In the genomic region with DNA sequence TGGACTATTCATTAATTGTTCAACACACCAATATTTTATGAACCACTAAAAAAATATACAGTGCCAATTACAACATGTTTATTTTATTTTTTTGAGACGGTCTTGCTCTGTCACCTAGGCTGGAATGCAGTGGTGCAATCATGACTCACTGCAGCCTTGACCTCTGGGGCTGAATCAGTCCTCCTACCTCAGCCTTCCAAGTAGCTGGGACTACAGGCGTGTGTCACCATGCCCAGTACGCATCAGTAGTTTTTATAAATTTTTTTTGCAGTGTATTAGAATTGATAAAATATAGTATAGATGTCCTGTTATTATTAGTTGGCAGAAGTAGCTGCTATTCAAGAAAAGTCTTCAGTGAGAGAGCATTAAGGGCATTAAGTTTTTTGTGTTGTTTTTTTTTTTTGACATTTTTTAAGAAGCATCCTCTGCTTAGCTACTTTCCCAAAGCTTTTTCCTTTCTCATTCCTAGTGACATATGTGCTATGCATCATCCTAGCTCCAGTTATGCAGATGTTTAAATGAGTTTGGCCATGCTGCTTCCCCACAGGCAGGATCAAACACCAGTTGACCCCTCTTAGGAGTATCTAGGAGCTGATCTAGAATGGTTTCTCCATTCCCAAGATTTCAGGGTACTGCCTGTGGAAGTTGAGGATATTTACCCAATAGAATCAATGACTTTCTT, we compare ENCODE assay signal across 8 cellular contexts. TPM values are rescaled to one million over a fixed set of nuclear protein-coding genes. Genes with fewer than 3 reads are reported as not detected.
DNase-seq lines count a peak whose midpoint lies in the region; ATAC-seq, FAIRE-seq and TF ChIP-seq lines count a peak whose summit lies in the region.
"Not testable (repeated sequence)": the region's sequence is repeated elsewhere in the genome, so short reads cannot be mapped to it uniquely, and the experiment has no call there.

No MANE protein-coding gene starts in this region.

- TF ChIP-seq CTCF in BJ (IDR thresholded peaks at IDR 0.05; ENCODE audit: insufficient read depth, low read depth, low read length); HFFc6 (IDR thresholded peaks at IDR 0.05); PC-3 (conservative IDR thresholded peaks at IDR 0.05; ENCODE audit: low read depth, low read length); endothelial cell of umbilical vein (IDR thresholded peaks at IDR 0.05; ENCODE audit: extremely low read depth in 1 of 2, insufficient read depth in 1 of 2, low read depth in 1 of 2, low read length in 2 of 2); right atrium auricular region (IDR thresholded peaks at IDR 0.05); tibial artery (IDR thresholded peaks at IDR 0.05): not testable (repeated sequence)

- H3K79me2 ChIP-seq in PC-3 (ENCODE audit: low read length); endothelial cell of umbilical vein (ENCODE audit: control insufficient read depth, insufficient read depth, low read length): not testable (repeated sequence)

- not testable (repeated sequence) for H3K27me3 Mint-ChIP-seq in HFFc6 (ENCODE audit: insufficient read depth)

- DNase-seq in BJ (ENCODE audit: low read depth) (peak; percentile 72), HFFc6 (peak; percentile 95), PC-3 (peak; percentile 82), amniotic epithelial cell (ENCODE audit: low read depth) (peak; percentile 87), endothelial cell of umbilical vein (ENCODE audit: low read depth, low spot score) (peak; percentile 72), right atrium auricular region (ENCODE audit: low spot score) (peak; percentile 61), non-pigmented ciliary epithelial cell (ENCODE audit: low read depth) (peak; percentile 70), tibial artery (peak; percentile 64 to 74)

- intact Hi-C loops in PC-3 (cut with micrococcal nuclease); endothelial cell of umbilical vein (cut with micrococcal nuclease); tibial artery (cut with DNase I; ENCODE audit: low total_unique reads): not testable (repeated sequence)

- peak; percentile 100 for ATAC-seq in PC-3

- not testable (repeated sequence) for H3K27me3 ChIP-seq in BJ (ENCODE audit: control insufficient read depth, insufficient read depth, low read length); PC-3 (ENCODE audit: low read length); endothelial cell of umbilical vein (ENCODE audit: control insufficient read depth in 2 of 2, insufficient read depth in 2 of 2, low read length in 2 of 2); right atrium auricular region; tibial artery

- not testable (repeated sequence) for H3K9ac ChIP-seq in PC-3 (ENCODE audit: low read length); endothelial cell of umbilical vein (replicated peaks; ENCODE audit: extremely low read depth, insufficient read depth, low read length)

- POLR2A ChIA-PET in BJ (lab: Charles Lee) (interaction anchor here (0.6 kb wide), 2 partner anchors 35 to 56 kb away, joined by 5 to 7 read pairs; no protein-coding TSS in a partner anchor), endothelial cell of umbilical vein (lab: Charles Lee) (interaction anchor here (0.8 kb wide), 1 partner anchor 94 kb away, joined by 4 read pairs; a partner anchor contains a TSS)
- POLR2A ChIA-PET in PC-3 (lab: Charles Lee; ENCODE audit: unreplicated experiment) = not testable (repeated sequence)

- dilution Hi-C loops in endothelial cell of umbilical vein (cut with MboI; ENCODE audit: extremely low pct_ligation_motif_present, low sequenced_read_pairs) = not testable (repeated sequence)

- not testable (repeated sequence) for H3K36me3 ChIP-seq in BJ (ENCODE audit: control insufficient read depth, insufficient read depth, low read length); PC-3 (ENCODE audit: low read depth, low read length); endothelial cell of umbilical vein (ENCODE audit: control insufficient read depth in 2 of 2, extremely low read depth in 1 of 2, insufficient read depth in 2 of 2, low read length in 2 of 2); right atrium auricular region
- peaks cover 0 to 10% (median 4%) of the 10 kb centered on the region in 3 donors for H3K36me3 ChIP-seq in tibial artery

- H3K4me3 ChIP-seq in BJ (ENCODE audit: low read depth, low read length); PC-3 (ENCODE audit: low read length); endothelial cell of umbilical vein (replicated peaks in 1 of 3; ENCODE audit: insufficient read depth in 1 of 3, low read depth in 1 of 3, low read length in 3 of 3); right atrium auricular region; tibial artery: not testable (repeated sequence)

- not testable (repeated sequence) for TF ChIP-seq POLR2A in endothelial cell of umbilical vein (IDR thresholded peaks at IDR 0.05; ENCODE audit: low read depth, low read length)

- H3K9me3 ChIP-seq in PC-3 (ENCODE audit: low read length); endothelial cell of umbilical vein (replicated peaks; ENCODE audit: control insufficient read depth, insufficient read depth, low read length); right atrium auricular region; tibial artery: not testable (repeated sequence)

- not testable (repeated sequence) for H3K9me3 Mint-ChIP-seq in HFFc6

- not testable (repeated sequence) for H3K9me1 ChIP-seq in endothelial cell of umbilical vein (replicated peaks; ENCODE audit: control insufficient read depth, extremely low read depth, insufficient read depth, low read length)

- not testable (repeated sequence) for BruUV-seq in PC-3 (replicated peaks; lab: Mats Ljungman, UMichigan); endothelial cell of umbilical vein (replicated peaks; lab: Mats Ljungman, UMichigan)

- H3K27ac Mint-ChIP-seq in HFFc6 = peak overlapping the region; percentile 91

- CTCF ChIA-PET in BJ (lab: Yijun Ruan, JAX); PC-3 (lab: Charles Lee): not testable (repeated sequence)
- CTCF ChIA-PET in endothelial cell of umbilical vein (lab: Charles Lee) = interaction anchor here (1.2 to 1.4 kb wide), 4 partner anchors 35 to 1956 kb away, joined by 3 to 5 read pairs (median 4); no protein-coding TSS in a partner anchor

- H3F3A ChIP-seq in PC-3 (ENCODE audit: low read length, unreplicated experiment) = not testable (repeated sequence)

- H3K4me1 Mint-ChIP-seq in HFFc6 (ENCODE audit: low read depth) = peaks cover 21% of the 10 kb centered on the region

- H2AFZ ChIP-seq in PC-3 (ENCODE audit: low read length); endothelial cell of umbilical vein (ENCODE audit: low read depth, low read length): not testable (repeated sequence)

- not testable (repeated sequence) for H4K20me1 ChIP-seq in PC-3 (ENCODE audit: low read length); endothelial cell of umbilical vein (replicated peaks; ENCODE audit: control insufficient read depth, extremely low read depth, insufficient read depth, low read length)

- peak overlapping the region; percentile 38 for H3K27ac ChIP-seq in PC-3 (ENCODE audit: low read length)
- peak overlapping the region; percentile 37 for H3K27ac ChIP-seq in endothelial cell of umbilical vein (ENCODE audit: insufficient read depth, low read depth, low read length)
- not testable (repeated sequence) for H3K27ac ChIP-seq in right atrium auricular region, tibial artery

- H3K4me2 ChIP-seq in PC-3 (ENCODE audit: low read length) = 0 out of 2 replicates have a peak overlapping the region, but pooled peaks have one; percentile 16
- H3K4me2 ChIP-seq in endothelial cell of umbilical vein (ENCODE audit: insufficient read depth, low read length) = not testable (repeated sequence)

- H3K9me2 ChIP-seq in PC-3 (replicated peaks; ENCODE audit: low read length) = not testable (repeated sequence)

- H3K4me3 Mint-ChIP-seq in HFFc6 = peak overlapping the region; percentile 41; the same call in 1 of the 2 replicates

- FAIRE-seq in endothelial cell of umbilical vein (lab: Jason Lieb, UNC) = peak; percentile 91

- H3K36me3 Mint-ChIP-seq in HFFc6 (ENCODE audit: low read depth) = not testable (repeated sequence)

- not testable (repeated sequence) for H3K4me1 ChIP-seq in PC-3 (ENCODE audit: insufficient read depth, low read length); endothelial cell of umbilical vein (ENCODE audit: control insufficient read depth, extremely low read depth, insufficient read depth, low read length); right atrium auricular region; tibial artery

TF ChIP-seq in endothelial cell of umbilical vein, 7 proteins besides CTCF, POLR2A, EP300 and RAD21:
- peak; percentile 94 for TF ChIP-seq FOS (IDR thresholded peaks at IDR 0.05; ENCODE audit: borderline replicate concordance, insufficient read depth, low read length)
- TF ChIP-seq POLR2AphosphoS5 (IDR thresholded peaks at IDR 0.05; ENCODE audit: insufficient read depth, low read depth, low read length) = peak; percentile 60
- TF ChIP-seq JUN (IDR thresholded peaks at IDR 0.05; ENCODE audit: borderline replicate concordance, insufficient read depth, insufficient read length, low read depth) = peak; percentile 77
TF ChIP-seq in endothelial cell of umbilical vein: peak in this region for 3; not testable (repeated sequence) for 4.

RNA-seq across cellular contexts. Expression of a gene that starts 35.5 kb away (rescaled TPM):
- polyA plus RNA-seq in BJ (2011; rRNA removed) (0.54 and 1.5 TPM in 2 replicates), endothelial cell of umbilical vein (0.16 and 0.28 TPM in 2 replicates)
- 0.77 and 1.6 TPM in 2 replicates for polyA minus RNA-seq in BJ (2011; rRNA and poly(A)+ RNA removed)
- total RNA-seq in HFFc6 (2021; fragmentation: NEBNext Ultra II Directional; extraction: Animal tissue kit (Norgen Biotek cat#: 25700)) = 1 to 10 TPM in 5 of 6 experiments, under 1 TPM in 1; 0.99 to 2.0 (median 1.2) TPM
- total RNA-seq in PC-3 (2014; rRNA removed) (2.2 and 3.2 TPM in 2 replicates), endothelial cell of umbilical vein (3.2 and 3.5 TPM in 2 replicates), right atrium auricular region (1 to 10 TPM; 4.3 to 4.6 TPM)
- 0.48 and 0.52 TPM in 2 replicates for polyA plus RNA-seq in endothelial cell of umbilical vein (2011; cell fraction: cytosol; rRNA removed)
- 2.4 and 4.1 TPM in 2 replicates for polyA plus RNA-seq in endothelial cell of umbilical vein (2011; cell fraction: nucleus; rRNA removed)
- polyA plus RNA-seq in endothelial cell of umbilical vein (2012) = 1.7 and 1.8 TPM in 2 replicates
- 1.2 and 1.9 TPM in 2 replicates for polyA minus RNA-seq in endothelial cell of umbilical vein
- polyA minus RNA-seq in endothelial cell of umbilical vein (2011; cell fraction: cytosol; rRNA and poly(A)+ RNA removed) = 1.0 TPM
- polyA minus RNA-seq in endothelial cell of umbilical vein (2011; cell fraction: nucleus; rRNA and poly(A)+ RNA removed) = 3.8 TPM in 2 replicates
